ENCODE assay signal across 1 cellular context in genomic region chr17:80845121-80845862, GRCh38.
TF ChIP-seq lines count a peak whose summit lies in the region.

No MANE protein-coding gene starts in this region.

TF ChIP-seq in SK-N-SH, 30 proteins besides CTCF, POLR2A, EP300 and RAD21 (continued from another document):
- TF ChIP-seq, protein P1, sequence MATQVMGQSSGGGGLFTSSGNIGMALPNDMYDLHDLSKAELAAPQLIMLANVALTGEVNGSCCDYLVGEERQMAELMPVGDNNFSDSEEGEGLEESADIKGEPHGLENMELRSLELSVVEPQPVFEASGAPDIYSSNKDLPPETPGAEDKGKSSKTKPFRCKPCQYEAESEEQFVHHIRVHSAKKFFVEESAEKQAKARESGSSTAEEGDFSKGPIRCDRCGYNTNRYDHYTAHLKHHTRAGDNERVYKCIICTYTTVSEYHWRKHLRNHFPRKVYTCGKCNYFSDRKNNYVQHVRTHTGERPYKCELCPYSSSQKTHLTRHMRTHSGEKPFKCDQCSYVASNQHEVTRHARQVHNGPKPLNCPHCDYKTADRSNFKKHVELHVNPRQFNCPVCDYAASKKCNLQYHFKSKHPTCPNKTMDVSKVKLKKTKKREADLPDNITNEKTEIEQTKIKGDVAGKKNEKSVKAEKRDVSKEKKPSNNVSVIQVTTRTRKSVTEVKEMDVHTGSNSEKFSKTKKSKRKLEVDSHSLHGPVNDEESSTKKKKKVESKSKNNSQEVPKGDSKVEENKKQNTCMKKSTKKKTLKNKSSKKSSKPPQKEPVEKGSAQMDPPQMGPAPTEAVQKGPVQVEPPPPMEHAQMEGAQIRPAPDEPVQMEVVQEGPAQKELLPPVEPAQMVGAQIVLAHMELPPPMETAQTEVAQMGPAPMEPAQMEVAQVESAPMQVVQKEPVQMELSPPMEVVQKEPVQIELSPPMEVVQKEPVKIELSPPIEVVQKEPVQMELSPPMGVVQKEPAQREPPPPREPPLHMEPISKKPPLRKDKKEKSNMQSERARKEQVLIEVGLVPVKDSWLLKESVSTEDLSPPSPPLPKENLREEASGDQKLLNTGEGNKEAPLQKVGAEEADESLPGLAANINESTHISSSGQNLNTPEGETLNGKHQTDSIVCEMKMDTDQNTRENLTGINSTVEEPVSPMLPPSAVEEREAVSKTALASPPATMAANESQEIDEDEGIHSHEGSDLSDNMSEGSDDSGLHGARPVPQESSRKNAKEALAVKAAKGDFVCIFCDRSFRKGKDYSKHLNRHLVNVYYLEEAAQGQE (IDR thresholded peaks at IDR 0.05; ENCODE audit: low read depth, low read length) = no peak
- TF ChIP-seq, protein P2, sequence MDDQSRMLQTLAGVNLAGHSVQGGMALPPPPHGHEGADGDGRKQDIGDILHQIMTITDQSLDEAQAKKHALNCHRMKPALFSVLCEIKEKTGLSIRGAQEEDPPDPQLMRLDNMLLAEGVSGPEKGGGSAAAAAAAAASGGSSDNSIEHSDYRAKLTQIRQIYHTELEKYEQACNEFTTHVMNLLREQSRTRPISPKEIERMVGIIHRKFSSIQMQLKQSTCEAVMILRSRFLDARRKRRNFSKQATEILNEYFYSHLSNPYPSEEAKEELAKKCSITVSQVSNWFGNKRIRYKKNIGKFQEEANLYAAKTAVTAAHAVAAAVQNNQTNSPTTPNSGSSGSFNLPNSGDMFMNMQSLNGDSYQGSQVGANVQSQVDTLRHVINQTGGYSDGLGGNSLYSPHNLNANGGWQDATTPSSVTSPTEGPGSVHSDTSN (IDR thresholded peaks at IDR 0.05) = no peak
- TF ChIP-seq EZH2phosphoT487 (IDR thresholded peaks at IDR 0.05; ENCODE audit: borderline replicate concordance, low read depth) = no peak
- TF ChIP-seq POLR2AphosphoS5 (IDR thresholded peaks at IDR 0.05; ENCODE audit: low read depth, low read length) = no peak
- no peak for TF ChIP-seq IRF3 (IDR thresholded peaks at IDR 0.05; ENCODE audit: low read depth, low read length)
- no peak for TF ChIP-seq FOXM1 (IDR thresholded peaks at IDR 0.05; ENCODE audit: low read depth)
TF ChIP-seq in SK-N-SH: peak in this region for 0.
